ENCODE assay signal across 11 cellular contexts in genomic region chr10:114603943-114604342, GRCh38. TPM values are rescaled to one million over a fixed set of nuclear protein-coding genes. Genes with fewer than 3 reads are reported as not detected.
DNase-seq lines count a peak whose midpoint lies in the region; ATAC-seq, FAIRE-seq and TF ChIP-seq lines count a peak whose summit lies in the region.
"Had no signal": no experiment of that assay in that cellular context is flagged by ENCODE, and none has a peak within 500 bp of the region (broad histone marks: within the 10 kb centered on the region; RNA-seq: fewer than 3 reads in every experiment).

No MANE protein-coding gene starts in this region.

- ATAC-seq in A549, result peak in 1 of 2 experiments; percentile 76; a peak in 3 of 6 replicates
- ATAC-seq in right cardiac atrium, result peak; percentile 87 to 90
- ATAC-seq in HG03025 (IDR thresholded peaks at IDR 0.05; ENCODE audit: low FRiP score, unreplicated experiment), result no peak
- ATAC-seq in HG03097 (IDR thresholded peaks at IDR 0.05; ENCODE audit: low FRiP score, unreplicated experiment), result no peak

- FAIRE-seq in A549 (lab: Jason Lieb, UNC), result no peak

- no peak for TF ChIP-seq RAD21 in A549 (conservative IDR thresholded peaks at IDR 0.05 in 1 of 2, IDR thresholded peaks at IDR 0.05 in 1 of 2)

- H3K4me1 ChIP-seq in A549 (peaks cover 47% of the 10 kb centered on the region), right cardiac atrium (ENCODE audit: control insufficient read depth, insufficient read depth, low read length) (peaks cover 19% of the 10 kb centered on the region)

- H3K4me3 ChIP-seq in A549 (no peak overlapping the region), right cardiac atrium (ENCODE audit: low read length) (no peak overlapping the region)
- H3K4me3 ChIP-seq: thoracic aorta had no signal

- H3K4me3 Mint-ChIP-seq in activated T-helper 2 cell treated with anti-CD3 and anti-CD28 coated beads, Interferon-gamma antibody, Interleukin-2, Interleukin-4, amounts not matched to agents 10 μg/mL and 5 μg/mL and 100 μg/mL, durations not matched to agents 14 hours and 24 hours and 36 hours (ENCODE audit: low read depth), result no peak overlapping the region

- DNase-seq in A549 (ENCODE audit: low read depth in 1 of 2, low spot score in 1 of 2), result peak in 1 of 2 experiments; percentile 32
- DNase-seq in M059J (ENCODE audit: low read depth), result peak; percentile 45
- peak; percentile 23 for DNase-seq in activated T-helper 2 cell treated with anti-CD3 and anti-CD28 coated beads, Interferon-gamma antibody, Interleukin-2, Interleukin-4, amounts not matched to agents 10 μg/mL and 5 μg/mL and 100 μg/mL, durations not matched to agents 14 hours and 24 hours and 36 hours (ENCODE audit: low spot score)
- peak in 2 of 3 donors; percentile 32 to 67 for DNase-seq in right cardiac atrium
- no peak for DNase-seq in cerebellar cortex (ENCODE audit: low spot score)
- DNase-seq in cortex of kidney (lab: John Stamatoyannopoulos, UW), result no peak
- DNase-seq: activated CD4-positive, alpha-beta T cell treated with anti-CD3 and anti-CD28 coated beads for 1 hour; NCI-H2029 treated with DMSO at 0.1 percent for 48 hours had no signal

- no peak overlapping the region for H3K27ac Mint-ChIP-seq in activated T-helper 2 cell treated with anti-CD3 and anti-CD28 coated beads, Interferon-gamma antibody, Interleukin-2, Interleukin-4, amounts not matched to agents 10 μg/mL and 5 μg/mL and 100 μg/mL, durations not matched to agents 14 hours and 24 hours and 36 hours

- POLR2A ChIA-PET in A549 (lab: Yijun Ruan, JAX), result no interaction called here

- no peak for TF ChIP-seq CTCF in A549 (IDR thresholded peaks at IDR 0.05)

- no peaks in the 10 kb centered on the region; the same call in 2 of the 3 replicates for H3K9me3 ChIP-seq in A549
- H3K9me3 ChIP-seq in right cardiac atrium (ENCODE audit: control insufficient read depth, low read length), result no peaks in the 10 kb centered on the region
- H3K9me3 ChIP-seq: thoracic aorta had no signal

- H3K27me3 Mint-ChIP-seq in activated T-helper 2 cell treated with anti-CD3 and anti-CD28 coated beads, Interferon-gamma antibody, Interleukin-2, Interleukin-4, amounts not matched to agents 10 μg/mL and 5 μg/mL and 100 μg/mL, durations not matched to agents 14 hours and 24 hours and 36 hours (ENCODE audit: low read depth), result no peaks in the 10 kb centered on the region

- no peak for TF ChIP-seq EP300 in A549 (IDR thresholded peaks at IDR 0.05)

- H3K36me3 Mint-ChIP-seq in activated T-helper 2 cell treated with anti-CD3 and anti-CD28 coated beads, Interferon-gamma antibody, Interleukin-2, Interleukin-4, amounts not matched to agents 10 μg/mL and 5 μg/mL and 100 μg/mL, durations not matched to agents 14 hours and 24 hours and 36 hours (ENCODE audit: low read depth), result peaks cover 9% of the 10 kb centered on the region

- 26% methylated on average over 2 of the region's 2 CpGs for WGBS in A549 (ENCODE audit: missing lambda C conversion rate)
- 30% methylated on average over 2 of the region's 2 CpGs for WGBS in right cardiac atrium

- H3K27me3 ChIP-seq in right cardiac atrium (ENCODE audit: control insufficient read depth, insufficient read depth), result no peaks in the 10 kb centered on the region

- peak overlapping the region; percentile 70 to 74 for H3K27ac ChIP-seq in A549
- H3K27ac ChIP-seq in right cardiac atrium (ENCODE audit: low read length), result no peak overlapping the region

- H3K4me1 Mint-ChIP-seq in activated T-helper 2 cell treated with anti-CD3 and anti-CD28 coated beads, Interferon-gamma antibody, Interleukin-2, Interleukin-4, amounts not matched to agents 10 μg/mL and 5 μg/mL and 100 μg/mL, durations not matched to agents 14 hours and 24 hours and 36 hours (ENCODE audit: low read depth), result peaks cover 42% of the 10 kb centered on the region

- CTCF ChIA-PET in A549 (lab: Yijun Ruan, JAX), result interaction anchor here (1.1 to 2.0 kb wide), 4 partner anchors 13 to 54 kb away, joined by 4 to 5 read pairs (median 4); no protein-coding TSS in a partner anchor

- peak overlapping the region; percentile 65 for H3K4me2 ChIP-seq in A549

- H3K9me3 Mint-ChIP-seq in activated T-helper 2 cell treated with anti-CD3 and anti-CD28 coated beads, Interferon-gamma antibody, Interleukin-2, Interleukin-4, amounts not matched to agents 10 μg/mL and 5 μg/mL and 100 μg/mL, durations not matched to agents 14 hours and 24 hours and 36 hours, result no peaks in the 10 kb centered on the region

- TF ChIP-seq POLR2A in A549 (IDR thresholded peaks at IDR 0.05; ENCODE audit: low read length), result no peak

- intact Hi-C loops in activated T-helper 2 cell treated with anti-CD3 and anti-CD28 coated beads, Interferon-gamma antibody, Interleukin-2, Interleukin-4, amounts not matched to agents 10 μg/mL and 5 μg/mL and 100 μg/mL, durations not matched to agents 14 hours and 24 hours and 36 hours (cut with micrococcal nuclease), result loop anchor here (1.0 kb wide), 1 partner anchor 11 kb away; no protein-coding TSS in a partner anchor
- intact Hi-C loops in right cardiac atrium (cut with DNase I), result no loop called here

TF ChIP-seq in A549, 52 proteins besides CTCF, POLR2A, EP300 and RAD21:
- TF ChIP-seq HOXB5 (CRISPR knock-in tag; IDR thresholded peaks at IDR 0.05) (no peak), FOXS1 (CRISPR knock-in tag; IDR thresholded peaks at IDR 0.05) (peak; percentile 39; the same call in 1 of the 2 replicates), MAX (IDR thresholded peaks at IDR 0.05) (0 out of 2 replicates have a peak, but pooled peaks have one; percentile 18)
TF ChIP-seq in A549: peak in this region for 2.

RNA-seq across cellular contexts. Expression of gene ABLIM1, which starts 54.1 kb away (rescaled TPM):
- polyA plus RNA-seq in A549 (2011; rRNA removed), result 70.2 and 77.8 TPM in 2 replicates
- polyA plus RNA-seq in A549 (2012; cell fraction: cytosol; rRNA removed), result 11.6 and 14.7 TPM in 2 replicates
- 9.7 and 12.1 TPM in 2 replicates for polyA plus RNA-seq in A549 (2012; cell fraction: nucleus; rRNA removed)
- polyA plus RNA-seq in A549 (2017; fragmentation: RNase III; extraction: RNeasy Plus Mini Kit Qiagen cat#74134 plus additional on column Dnase treatment), result 21.4 to 23.2 TPM (median 22.0 TPM) in 3 replicates
- 114 and 167 TPM in 2 replicates for polyA minus RNA-seq in A549 (2011; rRNA and poly(A)+ RNA removed)
- total RNA-seq in M059J (2014; rRNA removed; shearing (Covaris generic)), result 1.4 and 5.8 TPM in 2 replicates
- 37.9 and 39.8 TPM in 2 replicates for total RNA-seq in activated T-helper 2 cell treated with anti-CD3 and anti-CD28 coated beads, Interferon-gamma antibody, Interleukin-2, Interleukin-4, amounts not matched to agents 10 μg/mL and 5 μg/mL and 100 μg/mL, durations not matched to agents 14 hours and 24 hours and 36 hours
- total RNA-seq in right cardiac atrium, result 100 to 1,000 TPM; 385 to 462 (median 426) TPM
- 149 TPM for polyA plus RNA-seq in right cardiac atrium

Comparison
In these comparisons a context has a peak if more than half of its experiments do, and no peak if none do; other contexts are left out.
1. ATAC-seq: peak in right cardiac atrium (2 of 2); none in HG03025 (single experiment) and HG03097 (single experiment).
2. DNase-seq: peak in M059J (single experiment), activated T-helper 2 cell treated with anti-CD3 and anti-CD28 coated beads, Interferon-gamma antibody, Interleukin-2, Interleukin-4, amounts not matched to agents 10 μg/mL and 5 μg/mL and 100 μg/mL, durations not matched to agents 14 hours and 24 hours and 36 hours (single experiment) and right cardiac atrium (2 of 3); none in cerebellar cortex (single experiment) and cortex of kidney (single experiment).